ENCODE assay signal across 31 cellular contexts in genomic region chr10:130982802-130983201, GRCh38.
"Had no signal": no experiment of that assay in that cellular context is flagged by ENCODE, and none has a peak within 500 bp of the region (broad histone marks: within the 10 kb centered on the region; RNA-seq: fewer than 3 reads in every experiment).

No MANE protein-coding gene starts in this region.

- ATAC-seq: activated naive CD8-positive, alpha-beta T cell treated with anti-CD3 and anti-CD28 coated beads, Interleukin-2, amount 50 U/mL, for 24 hours; activated T-cell treated with anti-CD3 and anti-CD28 coated beads, Interleukin-2, amount 50 U/mL, for 4 hours; activated T-cell treated with anti-CD3 and anti-CD28 coated beads, Interleukin-2, amount 50 U/mL, for 72 hours; activated T-helper 17 cell treated with anti-CD3 and anti-CD28 coated beads, Interleukin-2, amount 50 U/mL, for 72 hours; body of pancreas had no signal

- H3K4me1 ChIP-seq: adrenal gland, ascending aorta, body of pancreas, breast epithelium had no signal

- H3K27ac ChIP-seq: adrenal gland, ascending aorta, body of pancreas, brain microvascular endothelial cell, breast epithelium, cardiac muscle cell had no signal

- H3K9me3 ChIP-seq: adrenal gland, ascending aorta had no signal

- DNase-seq: activated effector memory CD4-positive, alpha-beta T cell treated with anti-CD3 and anti-CD28 coated beads, Interleukin-2, amount 50 U/mL, for 16 hours; activated effector memory CD4-positive, alpha-beta T cell treated with Interleukin-2 at 50 U/mL for 16 hours; activated gamma-delta T cell; activated gamma-delta T cell treated with Interleukin-2 at 50 U/mL for 16 hours; activated naive CD4-positive, alpha-beta T cell; activated naive CD4-positive, alpha-beta T cell treated with anti-CD3 and anti-CD28 coated beads for 36 hours; activated naive CD4-positive, alpha-beta T cell treated with anti-CD3 and anti-CD28 coated beads, Interleukin-2, amount 10 ng/mL, durations not matched to agents 7 days and 5 days; activated naive CD4-positive, alpha-beta T cell treated with anti-CD3 and anti-CD28 coated beads, Interleukin-2, amount 50 U/mL, for 16 hours; activated naive CD4-positive, alpha-beta T cell treated with Interleukin-2 at 50 U/mL for 16 hours; activated naive CD8-positive, alpha-beta T cell treated with anti-CD3 and anti-CD28 coated beads for 36 hours; activated naive CD8-positive, alpha-beta T cell treated with anti-CD3 and anti-CD28 coated beads, Interleukin-2, amount 10 ng/mL, durations not matched to agents 7 days and 5 days; activated naive CD8-positive, alpha-beta T cell treated with anti-CD3 and anti-CD28 coated beads, Interleukin-2, amount 50 U/mL, for 24 hours; activated T-cell treated with anti-CD3 and anti-CD28 coated beads, Interleukin-2, amount 50 U/mL, for 1 hour; activated T-cell treated with anti-CD3 and anti-CD28 coated beads, Interleukin-2, amount 50 U/mL, for 24 hours; activated T-cell treated with anti-CD3 and anti-CD28 coated beads, Interleukin-2, amount 50 U/mL, for 4 hours; activated T-cell treated with anti-CD3 and anti-CD28 coated beads, Interleukin-2, amount 50 U/mL, for 48 hours; activated T-cell treated with anti-CD3 and anti-CD28 coated beads, Interleukin-2, amount 50 U/mL, for 72 hours; adrenal gland; amniotic stem cell; amygdala; anterior cingulate cortex; aorta; body of pancreas; brain microvascular endothelial cell; caudate nucleus; central memory CD4-positive, alpha-beta T cell; cerebellar nuclear complex had no signal

- H3K4me3 ChIP-seq: adrenal gland, ascending aorta, body of pancreas, breast epithelium, cardiac muscle cell had no signal

- H3K36me3 ChIP-seq: adrenal gland, ascending aorta, brain microvascular endothelial cell, breast epithelium, cardiac muscle cell had no signal

- H3K27me3 ChIP-seq: adrenal gland, ascending aorta, body of pancreas, brain microvascular endothelial cell, cardiac muscle cell had no signal
